1 cellular context compared by ENCODE assay signal in genomic region chr2:31664949-31665724, GRCh38.
TF ChIP-seq lines count a peak whose summit lies in the region.

No MANE protein-coding gene starts in this region.

TF ChIP-seq in K562, 482 proteins besides CTCF, POLR2A, EP300 and RAD21 (continued from another document):
- peak; percentile 50; the same call in 1 of the 2 replicates for TF ChIP-seq ZNF121 (CRISPR knock-in tag; conservative IDR thresholded peaks at IDR 0.05)
